ENCODE assay signal across 17 cellular contexts in the genomic region with DNA sequence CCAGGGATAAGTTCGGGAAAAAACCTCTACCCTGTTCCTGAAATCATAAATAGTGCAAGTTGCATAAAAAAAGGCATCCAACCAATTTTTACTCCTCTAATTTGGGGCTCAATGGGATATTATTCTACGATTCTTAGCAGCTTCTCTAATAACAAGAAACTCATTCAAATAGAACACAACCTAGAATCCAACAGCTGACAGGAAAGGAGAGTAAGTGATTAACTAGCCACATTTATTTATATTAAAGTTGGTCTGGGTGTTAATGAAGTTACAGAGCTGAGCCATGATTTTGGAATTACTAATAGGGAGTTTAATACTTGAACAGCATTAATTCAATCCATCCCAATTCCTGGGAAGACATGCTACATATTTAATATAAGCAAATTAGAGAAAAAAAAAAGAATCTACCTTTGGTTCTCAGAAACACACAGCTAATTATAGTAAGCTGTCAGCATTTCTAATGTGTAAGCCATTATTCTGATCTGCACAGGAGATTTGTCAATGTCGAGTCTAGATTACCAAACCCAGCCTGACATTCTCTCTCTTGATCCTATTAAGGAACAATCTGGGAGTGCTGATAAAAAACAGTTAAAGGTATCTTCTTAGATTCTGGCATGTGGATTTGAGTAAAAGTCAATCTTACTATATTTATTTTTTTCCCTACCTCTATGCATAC.
DNase-seq lines count a peak whose midpoint lies in the region; ATAC-seq lines count a peak whose summit lies in the region.
"Had no signal": no experiment of that assay in that cellular context is flagged by ENCODE, and none has a peak within 500 bp of the region (broad histone marks: within the 10 kb centered on the region; RNA-seq: fewer than 3 reads in every experiment).

No MANE protein-coding gene starts in this region.

- intact Hi-C loops in posterior vena cava (cut with DNase I) = no loop called here

- ATAC-seq in GM18873 (IDR thresholded peaks at IDR 0.05; ENCODE audit: low FRiP score, unreplicated experiment) (peak; percentile 86), GM21737 (IDR thresholded peaks at IDR 0.05; ENCODE audit: unreplicated experiment) (peak; percentile 91), HG03159 (IDR thresholded peaks at IDR 0.05; ENCODE audit: unreplicated experiment) (peak; percentile 86), HG02870 (IDR thresholded peaks at IDR 0.05; ENCODE audit: unreplicated experiment) (no peak), GM21367 (IDR thresholded peaks at IDR 0.05; ENCODE audit: unreplicated experiment) (no peak)
- ATAC-seq: activated CD4-positive, CD25-positive, alpha-beta regulatory T cell treated with anti-CD3 and anti-CD28 coated beads, Interleukin-2, amount 50 U/mL, for 24 hours; HCT116 had no signal

- peak; percentile 42 for DNase-seq in kidney tubule cell (ENCODE audit: low spot score)
- DNase-seq in GM19240 (ENCODE audit: insufficient read length, low spot score) = no peak
- no peak for DNase-seq in posterior vena cava (ENCODE audit: low spot score)
- DNase-seq: Caco-2; central memory CD4-positive, alpha-beta T cell; NCI-H187 treated with DMSO at 0.1 percent for 48 hours; NCI-H526 treated with DMSO at 0.1 percent for 48 hours; posterior cingulate gyrus; RPMI8226; T-helper 1 cell had no signal

Comparison
In these comparisons a context has a peak if more than half of its experiments do, and no peak if none do; other contexts are left out.
1. ATAC-seq: peak in GM18873 (single experiment), GM21737 (single experiment) and HG03159 (single experiment); none in HG02870 (single experiment) and GM21367 (single experiment).